In the genomic region with DNA sequence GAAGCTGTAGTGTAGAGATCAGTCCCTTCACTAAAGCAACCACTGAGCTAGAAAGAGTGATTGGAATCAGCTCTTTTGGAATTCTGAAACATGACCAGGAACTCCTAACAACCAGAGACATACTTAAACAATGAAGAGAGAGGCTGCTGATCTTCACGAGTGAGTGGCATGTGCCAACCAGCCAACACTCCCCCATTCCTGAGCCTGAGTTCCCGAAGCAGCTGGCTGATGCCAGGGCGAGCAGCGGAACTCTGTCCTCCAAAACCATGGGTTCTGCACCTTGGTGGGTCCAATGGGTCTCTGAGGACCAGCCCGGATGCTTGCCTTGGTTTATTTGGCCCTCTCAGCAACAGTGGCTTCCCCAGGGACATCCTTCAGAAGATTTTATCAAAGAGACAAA, we compare ENCODE assay signal across 12 cellular contexts. TPM values are rescaled to one million over a fixed set of nuclear protein-coding genes. Genes with fewer than 3 reads are reported as not detected.
A peak's percentile ranks its signal among the peaks of the same experiment; 100 is the strongest.
DNase-seq lines count a peak whose midpoint lies in the region; ATAC-seq and TF ChIP-seq lines count a peak whose summit lies in the region.
"Not testable (repeated sequence)": the region's sequence is repeated elsewhere in the genome, so short reads cannot be mapped to it uniquely, and the experiment has no call there.
"Had no signal": no experiment of that assay in that cellular context is flagged by ENCODE, and none has a peak within 500 bp of the region (broad histone marks: within the 10 kb centered on the region; RNA-seq: fewer than 3 reads in every experiment).

No MANE protein-coding gene starts in this region.

- peak overlapping the region; percentile 54 to 75 (median 68) for H3K4me2 ChIP-seq in BLaER1 treated with 17β-estradiol and CSF1 and Interleukin-3, amounts not matched to agents 10 nM and 100 nM
- peak overlapping the region; percentile 34; the same call in 1 of the 2 replicates for H3K4me2 ChIP-seq in OCI-LY7 (ENCODE audit: low read length)

- not testable (repeated sequence) for H3K27me3 Mint-ChIP-seq in activated CD4-positive, alpha-beta T cell treated with anti-CD3 and anti-CD28 coated beads, Interleukin-2, amount 10 ng/mL, durations not matched to agents 7 days and 5 days; activated T-cell treated with anti-CD3 and anti-CD28 coated beads, Interleukin-2, amount 50 U/mL, for 24 hours; effector memory CD8-positive, alpha-beta T cell; natural killer cell (ENCODE audit: low read depth in 2 of 2)

- peak overlapping the region in 1 of 10 experiments; percentile 32; a peak in 2 of 20 replicates for H3K4me3 ChIP-seq in BLaER1 treated with 17β-estradiol and CSF1 and Interleukin-3, amounts not matched to agents 10 nM and 100 nM
- H3K4me3 ChIP-seq in OCI-LY7 (ENCODE audit: low read depth, low read length, poor library complexity, severe bottlenecking): not testable (repeated sequence)

- H3K36me3 Mint-ChIP-seq in activated CD4-positive, alpha-beta T cell treated with anti-CD3 and anti-CD28 coated beads, Interleukin-2, amount 10 ng/mL, durations not matched to agents 7 days and 5 days (ENCODE audit: low read depth); effector memory CD8-positive, alpha-beta T cell (ENCODE audit: insufficient read depth); natural killer cell: not testable (repeated sequence)
- H3K36me3 Mint-ChIP-seq in activated T-cell treated with anti-CD3 and anti-CD28 coated beads, Interleukin-2, amount 50 U/mL, for 24 hours (ENCODE audit: low read depth): peaks cover 20% of the 10 kb centered on the region
- H3K36me3 Mint-ChIP-seq in stimulated activated effector memory CD8-positive, alpha-beta T cell treated with anti-CD3 and anti-CD28 coated beads, Interleukin-12 subunit alpha, Interleukin-12 subunit beta, amount 100 ng/mL, for 72 hours: peaks cover 23% of the 10 kb centered on the region

- H3K27me3 ChIP-seq in BLaER1 treated with 17β-estradiol and CSF1 and Interleukin-3, amounts not matched to agents 10 nM and 100 nM: not testable (repeated sequence)

- not testable (repeated sequence) for H2AFZ ChIP-seq in OCI-LY7 (ENCODE audit: low read length)

- POLR2A ChIA-PET in OCI-LY7 (lab: Charles Lee); activated CD4-positive, alpha-beta T cell treated with anti-CD3 and anti-CD28 coated beads, Interleukin-2, amount 10 ng/mL, durations not matched to agents 7 days and 5 days (lab: Charles Lee): not testable (repeated sequence)

- not testable (repeated sequence) for TF ChIP-seq CTCF in OCI-LY7 (conservative IDR thresholded peaks at IDR 0.05; ENCODE audit: low read length); natural killer cell (IDR thresholded peaks at IDR 0.05)

- not testable (repeated sequence) for H3K9me2 ChIP-seq in OCI-LY7 (ENCODE audit: insufficient read depth, low read length)

- ATAC-seq in effector memory CD8-positive, alpha-beta T cell (replicated peaks); natural killer cell; stimulated activated effector memory CD8-positive, alpha-beta T cell treated with anti-CD3 and anti-CD28 coated beads, Interleukin-12 subunit alpha, Interleukin-12 subunit beta, amount 100 ng/mL, for 72 hours: not testable (repeated sequence)
- ATAC-seq in left ventricle myocardium superior: peak; percentile 43

- H3K4me1 ChIP-seq in BLaER1 treated with 17β-estradiol and CSF1 and Interleukin-3, amounts not matched to agents 10 nM and 100 nM: peaks cover 11 to 26% (median 17%) of the 10 kb centered on the region in 10 experiments; a peak in 19 of 20 replicates
- H3K4me1 ChIP-seq in OCI-LY7 (ENCODE audit: insufficient read depth, low read length, poor library complexity, severe bottlenecking): peaks cover 12% of the 10 kb centered on the region

- H3K9me3 Mint-ChIP-seq in activated CD4-positive, alpha-beta T cell treated with anti-CD3 and anti-CD28 coated beads, Interleukin-2, amount 10 ng/mL, durations not matched to agents 7 days and 5 days; activated T-cell treated with anti-CD3 and anti-CD28 coated beads, Interleukin-2, amount 50 U/mL, for 24 hours; effector memory CD8-positive, alpha-beta T cell; natural killer cell; stimulated activated effector memory CD8-positive, alpha-beta T cell treated with anti-CD3 and anti-CD28 coated beads, Interleukin-12 subunit alpha, Interleukin-12 subunit beta, amount 100 ng/mL, for 72 hours: not testable (repeated sequence)

- CTCF ChIA-PET in OCI-LY7 (lab: Charles Lee; ENCODE audit: unreplicated experiment); activated CD4-positive, alpha-beta T cell treated with anti-CD3 and anti-CD28 coated beads, Interleukin-2, amount 10 ng/mL, durations not matched to agents 7 days and 5 days (lab: Charles Lee): not testable (repeated sequence)

- H3K9ac ChIP-seq in BLaER1 treated with 17β-estradiol and CSF1 and Interleukin-3, amounts not matched to agents 10 nM and 100 nM: peak overlapping the region in 7 of 11 experiments; percentile 10 to 51 (median 42); a peak in 10 of 22 replicates

- not testable (repeated sequence) for DNase-seq in OCI-LY7 (ENCODE audit: low spot score); activated CD4-positive, alpha-beta T cell treated with anti-CD3 and anti-CD28 coated beads, Interleukin-2, amount 10 ng/mL, durations not matched to agents 7 days and 5 days; activated T-cell treated with anti-CD3 and anti-CD28 coated beads, Interleukin-2, amount 50 U/mL, for 24 hours; effector memory CD8-positive, alpha-beta T cell; left ventricle myocardium superior; natural killer cell; stimulated activated effector memory CD8-positive, alpha-beta T cell treated with anti-CD3 and anti-CD28 coated beads, Interleukin-12 subunit alpha, Interleukin-12 subunit beta, amount 100 ng/mL, for 72 hours (ENCODE audit: low spot score in 2 of 2)

- H3K27ac ChIP-seq in BLaER1 treated with 17β-estradiol and CSF1 and Interleukin-3, amounts not matched to agents 10 nM and 100 nM: peak overlapping the region in 7 of 11 experiments; percentile 30 to 60 (median 55); a peak in 12 of 22 replicates
- H3K27ac ChIP-seq in OCI-LY7 (ENCODE audit: low read depth, low read length, poor library complexity, severe bottlenecking): peak overlapping the region; percentile 19

- not testable (repeated sequence) for BruUV-seq in OCI-LY7 (replicated peaks; lab: Mats Ljungman, UMichigan)

- not testable (repeated sequence) for H4K20me1 ChIP-seq in BLaER1 treated with 17β-estradiol and CSF1 and Interleukin-3, amounts not matched to agents 10 nM and 100 nM; OCI-LY7 (ENCODE audit: insufficient read depth, low read length)

- not testable (repeated sequence) for H3K4me3 Mint-ChIP-seq in activated CD4-positive, alpha-beta T cell treated with anti-CD3 and anti-CD28 coated beads, Interleukin-2, amount 10 ng/mL, durations not matched to agents 7 days and 5 days; activated T-cell treated with anti-CD3 and anti-CD28 coated beads, Interleukin-2, amount 50 U/mL, for 24 hours; effector memory CD8-positive, alpha-beta T cell; natural killer cell; stimulated activated effector memory CD8-positive, alpha-beta T cell treated with anti-CD3 and anti-CD28 coated beads, Interleukin-12 subunit alpha, Interleukin-12 subunit beta, amount 100 ng/mL, for 72 hours

- not testable (repeated sequence) for H3K9me3 ChIP-seq in BLaER1 treated with 17β-estradiol and CSF1 and Interleukin-3, amounts not matched to agents 10 nM and 100 nM (replicated peaks in 1 of 11); OCI-LY7 (ENCODE audit: low read length)

- intact Hi-C loops in OCI-LY7 (cut with micrococcal nuclease; ENCODE audit: unreplicated experiment); left ventricle myocardium superior (cut with micrococcal nuclease); natural killer cell (cut with micrococcal nuclease): not testable (repeated sequence)

- H3K27ac Mint-ChIP-seq in activated CD4-positive, alpha-beta T cell treated with anti-CD3 and anti-CD28 coated beads, Interleukin-2, amount 10 ng/mL, durations not matched to agents 7 days and 5 days: peak overlapping the region; percentile 88
- H3K27ac Mint-ChIP-seq in activated T-cell treated with anti-CD3 and anti-CD28 coated beads, Interleukin-2, amount 50 U/mL, for 24 hours: peak overlapping the region; percentile 51
- peak overlapping the region; percentile 61 to 87 for H3K27ac Mint-ChIP-seq in effector memory CD8-positive, alpha-beta T cell
- H3K27ac Mint-ChIP-seq in natural killer cell: peak overlapping the region; percentile 55 to 63
- peak overlapping the region; percentile 80 for H3K27ac Mint-ChIP-seq in stimulated activated effector memory CD8-positive, alpha-beta T cell treated with anti-CD3 and anti-CD28 coated beads, Interleukin-12 subunit alpha, Interleukin-12 subunit beta, amount 100 ng/mL, for 72 hours

- H3K4me1 Mint-ChIP-seq in activated CD4-positive, alpha-beta T cell treated with anti-CD3 and anti-CD28 coated beads, Interleukin-2, amount 10 ng/mL, durations not matched to agents 7 days and 5 days; activated T-cell treated with anti-CD3 and anti-CD28 coated beads, Interleukin-2, amount 50 U/mL, for 24 hours (ENCODE audit: low read depth); effector memory CD8-positive, alpha-beta T cell (ENCODE audit: low read depth in 2 of 2); natural killer cell; stimulated activated effector memory CD8-positive, alpha-beta T cell treated with anti-CD3 and anti-CD28 coated beads, Interleukin-12 subunit alpha, Interleukin-12 subunit beta, amount 100 ng/mL, for 72 hours: not testable (repeated sequence)

- H3K79me2 ChIP-seq in OCI-LY7 (ENCODE audit: insufficient read depth, low read depth, low read length): not testable (repeated sequence)

- not testable (repeated sequence) for H3K36me3 ChIP-seq in BLaER1 treated with 17β-estradiol and CSF1 and Interleukin-3, amounts not matched to agents 10 nM and 100 nM; OCI-LY7 (ENCODE audit: insufficient read depth, low read length)

RNA-seq across cellular contexts. Expression of gene POM121C, which starts 25.6 kb away (rescaled TPM):
- 17.0 and 19.9 TPM in 2 replicates for total RNA-seq in OCI-LY7 (2014; rRNA removed; shearing (Covaris generic))
- total RNA-seq in OCI-LY7 (2022): 97.4 and 101 TPM in 2 replicates
- total RNA-seq in activated CD4-positive, alpha-beta T cell treated with anti-CD3 and anti-CD28 coated beads, Interleukin-2, amount 10 ng/mL, durations not matched to agents 7 days and 5 days: 10 to 100 TPM; 75.4 to 81.7 TPM
- total RNA-seq in left ventricle myocardium superior: 22.3 TPM
- 100 to 1,000 TPM; 108 to 136 (median 112) TPM for total RNA-seq in natural killer cell

RNA-seq across cellular contexts. Expression of gene SPDYE5, which starts 31.6 kb away (rescaled TPM):
- total RNA-seq in OCI-LY7 (2014; rRNA removed; shearing (Covaris generic)): 0.28 TPM in 1 of 2 replicates, not detected in the other
- total RNA-seq in OCI-LY7 (2022) (not detected in 2 replicates), left ventricle myocardium superior (not detected), natural killer cell (under 1 TPM in 1 of 3 donors, not detected in 2; 0.09 TPM)
- total RNA-seq in activated CD4-positive, alpha-beta T cell treated with anti-CD3 and anti-CD28 coated beads, Interleukin-2, amount 10 ng/mL, durations not matched to agents 7 days and 5 days: not detected
- total RNA-seq: A673; CD4-positive, CD25-positive, alpha-beta regulatory T cell; GM23338; HT-29 had no signal
